9 cellular contexts compared by ENCODE assay signal in the genomic region with DNA sequence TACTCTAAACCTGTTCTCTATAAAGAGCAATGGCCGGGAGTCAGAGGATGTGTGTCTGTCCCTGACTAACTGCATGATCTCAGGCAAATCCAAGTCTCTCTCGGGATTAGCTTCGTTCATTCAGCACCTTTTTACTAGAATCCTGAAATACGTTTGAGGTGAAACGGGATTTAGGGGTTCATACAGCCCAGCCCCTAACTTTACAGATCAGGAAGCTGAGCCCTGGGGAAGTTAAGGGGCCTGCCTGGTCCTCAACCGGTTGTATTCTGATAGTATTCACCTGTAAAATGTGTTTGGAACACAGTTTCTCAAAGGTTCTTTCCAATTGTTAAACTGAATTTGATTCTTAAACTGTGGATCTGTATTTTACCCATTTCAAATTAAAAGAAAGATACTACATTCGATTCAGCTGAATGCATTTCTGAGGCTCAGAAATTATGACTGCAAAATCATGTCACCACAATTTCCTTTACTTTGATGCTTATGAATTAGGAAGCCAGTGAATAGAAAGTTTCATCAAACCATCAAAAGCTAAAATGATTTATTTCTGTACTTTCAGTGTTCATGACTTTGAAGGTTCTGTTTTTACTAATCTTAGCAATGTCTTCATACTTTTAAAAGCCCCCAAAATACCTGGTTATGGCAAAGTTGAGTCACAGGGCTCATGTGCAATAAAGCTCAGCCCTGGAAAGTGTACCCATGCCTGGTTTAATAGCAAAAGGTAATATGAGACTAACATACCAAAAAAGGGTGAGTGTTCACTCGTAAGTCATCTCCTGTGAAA. TPM values are rescaled to one million over a fixed set of nuclear protein-coding genes. Genes with fewer than 3 reads are reported as not detected.
DNase-seq lines count a peak whose midpoint lies in the region; ATAC-seq and TF ChIP-seq lines count a peak whose summit lies in the region.
"Had no signal": no experiment of that assay in that cellular context is flagged by ENCODE, and none has a peak within 500 bp of the region (broad histone marks: within the 10 kb centered on the region; RNA-seq: fewer than 3 reads in every experiment).

No MANE protein-coding gene starts in this region.

- H3K4me1 Mint-ChIP-seq in activated naive CD8-positive, alpha-beta T cell treated with anti-CD3 and anti-CD28 coated beads for 36 hours: peaks cover 68% of the 10 kb centered on the region
- peaks cover 17% of the 10 kb centered on the region for H3K4me1 Mint-ChIP-seq in type B pancreatic cell (ENCODE audit: unreplicated experiment)

- H3K4me3 ChIP-seq in DOHH2 (ENCODE audit: low read length): no peak overlapping the region

- TF ChIP-seq CTCF in DOHH2 (IDR thresholded peaks at IDR 0.05; ENCODE audit: low read depth, low read length, poor library complexity, severe bottlenecking): no peak
- TF ChIP-seq CTCF in type B pancreatic cell (conservative IDR thresholded peaks at IDR 0.05): no peak

- no peaks in the 10 kb centered on the region for H3K9me3 Mint-ChIP-seq in activated naive CD8-positive, alpha-beta T cell treated with anti-CD3 and anti-CD28 coated beads for 36 hours
- no peaks in the 10 kb centered on the region for H3K9me3 Mint-ChIP-seq in type B pancreatic cell

- H3K9me2 ChIP-seq in DOHH2 (replicated peaks; ENCODE audit: control insufficient read depth, low read length): no peaks in the 10 kb centered on the region

- H3K27ac Mint-ChIP-seq in activated naive CD8-positive, alpha-beta T cell treated with anti-CD3 and anti-CD28 coated beads for 36 hours: peak overlapping the region; percentile 99
- no peak overlapping the region for H3K27ac Mint-ChIP-seq in type B pancreatic cell

- peaks cover 36% of the 10 kb centered on the region for H3K4me1 ChIP-seq in DOHH2 (ENCODE audit: control insufficient read depth, low read length)

- H3K36me3 ChIP-seq in DOHH2 (ENCODE audit: control insufficient read depth, low read length): no peaks in the 10 kb centered on the region

- peak overlapping the region; percentile 68 for H3K4me3 Mint-ChIP-seq in activated naive CD8-positive, alpha-beta T cell treated with anti-CD3 and anti-CD28 coated beads for 36 hours
- no peak overlapping the region for H3K4me3 Mint-ChIP-seq in type B pancreatic cell

- H3K27ac ChIP-seq in DOHH2 (ENCODE audit: low read depth, low read length): no peak overlapping the region
- H3K27ac ChIP-seq: VCaP had no signal

- H3K9me3 ChIP-seq in DOHH2 (ENCODE audit: control insufficient read depth, insufficient read depth, low read length): no peaks in the 10 kb centered on the region

- no peaks in the 10 kb centered on the region for H4K20me1 ChIP-seq in DOHH2 (ENCODE audit: control insufficient read depth, insufficient read depth, low read depth, low read length)

- peak overlapping the region; percentile 26 for H3K4me2 ChIP-seq in DOHH2 (ENCODE audit: low read length)

- no peaks in the 10 kb centered on the region for H3K79me2 ChIP-seq in DOHH2 (ENCODE audit: control insufficient read depth, low read length)

- H3F3A ChIP-seq in DOHH2 (ENCODE audit: control insufficient read depth, insufficient read depth): peaks cover 10% of the 10 kb centered on the region

- peaks cover 22% of the 10 kb centered on the region for H3K27me3 ChIP-seq in DOHH2 (ENCODE audit: control insufficient read depth, low read length)

- H3K36me3 Mint-ChIP-seq in activated naive CD8-positive, alpha-beta T cell treated with anti-CD3 and anti-CD28 coated beads for 36 hours: peaks cover 4% of the 10 kb centered on the region
- no peaks in the 10 kb centered on the region for H3K36me3 Mint-ChIP-seq in type B pancreatic cell

- peak; percentile 69 for DNase-seq in activated naive CD8-positive, alpha-beta T cell treated with anti-CD3 and anti-CD28 coated beads for 36 hours
- DNase-seq in type B pancreatic cell (ENCODE audit: extremely low spot score, unreplicated experiment) (no peak), hepatic stellate cell (ENCODE audit: low spot score) (no peak), HUDEP-2 (lab: John Stamatoyannopoulos, UW; ENCODE audit: unreplicated experiment in 76 of 76) (no peak), 8988T (no peak)

- H3K27me3 Mint-ChIP-seq in activated naive CD8-positive, alpha-beta T cell treated with anti-CD3 and anti-CD28 coated beads for 36 hours: no peaks in the 10 kb centered on the region
- peaks cover 25% of the 10 kb centered on the region for H3K27me3 Mint-ChIP-seq in type B pancreatic cell

- ATAC-seq in GM21447 (IDR thresholded peaks at IDR 0.05; ENCODE audit: unreplicated experiment) (peak; percentile 49), HG03565 (IDR thresholded peaks at IDR 0.05; ENCODE audit: unreplicated experiment) (peak; percentile 66)

RNA-seq across cellular contexts. Expression of a gene that starts 28.9 kb away (rescaled TPM):
- total RNA-seq in activated naive CD8-positive, alpha-beta T cell treated with anti-CD3 and anti-CD28 coated beads for 36 hours: 100 to 1,000 TPM; 109 to 111 TPM
- total RNA-seq in type B pancreatic cell (ENCODE audit: low replicate concordance): 19.2 and 49.6 TPM in 2 replicates
